1 cellular context compared by ENCODE assay signal in the genomic region with DNA sequence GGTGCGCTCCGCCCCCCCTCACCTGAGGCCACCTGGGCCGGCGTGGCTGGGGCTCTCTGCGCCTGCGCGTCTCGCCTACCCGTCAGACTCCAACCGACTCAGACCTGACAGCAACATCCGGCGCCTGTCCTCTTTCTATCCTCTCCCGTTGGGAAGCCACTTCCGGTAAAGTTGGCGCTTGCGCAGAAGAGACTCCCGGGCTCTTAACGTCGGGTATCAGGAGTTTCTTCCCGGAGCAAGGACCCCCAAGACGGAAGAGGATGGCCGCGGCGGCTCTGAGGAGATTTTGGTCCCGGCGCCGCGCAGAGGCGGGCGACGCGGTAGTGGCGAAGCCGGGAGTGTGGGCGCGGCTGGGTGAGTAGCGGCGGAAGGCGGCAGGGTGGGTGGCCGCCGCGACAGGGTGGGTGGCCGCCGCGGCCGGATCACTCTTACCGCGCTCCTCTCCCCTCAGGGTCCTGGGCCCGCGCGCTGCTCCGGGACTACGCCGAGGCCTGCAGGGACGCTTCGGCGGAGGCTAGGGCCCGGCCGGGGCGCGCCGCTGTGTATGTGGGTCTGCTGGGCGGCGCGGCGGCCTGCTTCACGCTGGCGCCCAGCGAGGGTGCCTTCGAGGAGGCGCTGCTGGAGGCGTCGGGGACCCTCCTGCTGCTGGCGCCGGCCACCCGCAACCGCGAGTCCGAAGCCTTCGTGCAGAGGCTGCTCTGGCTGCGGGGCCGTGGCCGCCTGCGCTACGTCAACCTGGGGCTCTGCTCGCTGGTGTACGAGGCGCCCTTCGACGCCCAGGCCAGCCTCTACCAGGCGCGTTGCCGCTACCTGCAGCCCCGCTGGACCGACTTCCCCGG.
TF ChIP-seq lines count a peak whose summit lies in the region.

A gene (plus strand): TSS at position 249 of the 839 bp plus-strand sequence. CDS start 12 bp downstream, at position 261.
A gene (minus strand): TSS at position 77 of the 839 bp plus-strand sequence. CDS start 229 bp downstream, outside the sequence.

TF ChIP-seq in WTC11, 78 proteins besides CTCF, POLR2A, EP300 and RAD21 (continued from another document and continues in another):
- TF ChIP-seq GABPB1 (CRISPR knock-in tag; IDR thresholded peaks at IDR 0.05) (peak; percentile 97), NFATC4 (CRISPR knock-in tag; IDR thresholded peaks at IDR 0.05) (no peak), NR3C1 (CRISPR knock-in tag; conservative IDR thresholded peaks at IDR 0.05; ENCODE audit: low read depth) (no peak), MXD4 (CRISPR knock-in tag; IDR thresholded peaks at IDR 0.05; ENCODE audit: borderline replicate concordance) (no peak), TEAD4 (CRISPR knock-in tag; IDR thresholded peaks at IDR 0.05) (peak; percentile 9; the same call in 1 of the 2 replicates), CREM (CRISPR knock-in tag; IDR thresholded peaks at IDR 0.05) (peak; percentile 84), ZNF317 (CRISPR knock-in tag; IDR thresholded peaks at IDR 0.05; ENCODE audit: borderline replicate concordance, low read depth) (no peak), TCF7 (CRISPR knock-in tag; IDR thresholded peaks at IDR 0.05; ENCODE audit: low read depth) (no peak), NFE2L1 (CRISPR knock-in tag; IDR thresholded peaks at IDR 0.05) (no peak), ATF1 (CRISPR knock-in tag; IDR thresholded peaks at IDR 0.05) (no peak), KAT7 (CRISPR knock-in tag; IDR thresholded peaks at IDR 0.05; ENCODE audit: borderline replicate concordance) (no peak), SOX15 (CRISPR knock-in tag; IDR thresholded peaks at IDR 0.05) (no peak), IRF2 (CRISPR knock-in tag; IDR thresholded peaks at IDR 0.05; ENCODE audit: borderline replicate concordance, low read depth) (no peak), TEAD1 (CRISPR knock-in tag; IDR thresholded peaks at IDR 0.05) (peak; percentile 56; the same call in 1 of the 2 replicates), SMAD3 (CRISPR knock-in tag; IDR thresholded peaks at IDR 0.05; ENCODE audit: borderline replicate concordance) (no peak), NR1H2 (CRISPR knock-in tag; IDR thresholded peaks at IDR 0.05) (no peak)
- TF ChIP-seq, protein P1, sequence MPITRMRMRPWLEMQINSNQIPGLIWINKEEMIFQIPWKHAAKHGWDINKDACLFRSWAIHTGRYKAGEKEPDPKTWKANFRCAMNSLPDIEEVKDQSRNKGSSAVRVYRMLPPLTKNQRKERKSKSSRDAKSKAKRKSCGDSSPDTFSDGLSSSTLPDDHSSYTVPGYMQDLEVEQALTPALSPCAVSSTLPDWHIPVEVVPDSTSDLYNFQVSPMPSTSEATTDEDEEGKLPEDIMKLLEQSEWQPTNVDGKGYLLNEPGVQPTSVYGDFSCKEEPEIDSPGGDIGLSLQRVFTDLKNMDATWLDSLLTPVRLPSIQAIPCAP (CRISPR knock-in tag; IDR thresholded peaks at IDR 0.05) = 0 out of 2 replicates have a peak, but pooled peaks have one; percentile 31
- TF ChIP-seq, protein P2, sequence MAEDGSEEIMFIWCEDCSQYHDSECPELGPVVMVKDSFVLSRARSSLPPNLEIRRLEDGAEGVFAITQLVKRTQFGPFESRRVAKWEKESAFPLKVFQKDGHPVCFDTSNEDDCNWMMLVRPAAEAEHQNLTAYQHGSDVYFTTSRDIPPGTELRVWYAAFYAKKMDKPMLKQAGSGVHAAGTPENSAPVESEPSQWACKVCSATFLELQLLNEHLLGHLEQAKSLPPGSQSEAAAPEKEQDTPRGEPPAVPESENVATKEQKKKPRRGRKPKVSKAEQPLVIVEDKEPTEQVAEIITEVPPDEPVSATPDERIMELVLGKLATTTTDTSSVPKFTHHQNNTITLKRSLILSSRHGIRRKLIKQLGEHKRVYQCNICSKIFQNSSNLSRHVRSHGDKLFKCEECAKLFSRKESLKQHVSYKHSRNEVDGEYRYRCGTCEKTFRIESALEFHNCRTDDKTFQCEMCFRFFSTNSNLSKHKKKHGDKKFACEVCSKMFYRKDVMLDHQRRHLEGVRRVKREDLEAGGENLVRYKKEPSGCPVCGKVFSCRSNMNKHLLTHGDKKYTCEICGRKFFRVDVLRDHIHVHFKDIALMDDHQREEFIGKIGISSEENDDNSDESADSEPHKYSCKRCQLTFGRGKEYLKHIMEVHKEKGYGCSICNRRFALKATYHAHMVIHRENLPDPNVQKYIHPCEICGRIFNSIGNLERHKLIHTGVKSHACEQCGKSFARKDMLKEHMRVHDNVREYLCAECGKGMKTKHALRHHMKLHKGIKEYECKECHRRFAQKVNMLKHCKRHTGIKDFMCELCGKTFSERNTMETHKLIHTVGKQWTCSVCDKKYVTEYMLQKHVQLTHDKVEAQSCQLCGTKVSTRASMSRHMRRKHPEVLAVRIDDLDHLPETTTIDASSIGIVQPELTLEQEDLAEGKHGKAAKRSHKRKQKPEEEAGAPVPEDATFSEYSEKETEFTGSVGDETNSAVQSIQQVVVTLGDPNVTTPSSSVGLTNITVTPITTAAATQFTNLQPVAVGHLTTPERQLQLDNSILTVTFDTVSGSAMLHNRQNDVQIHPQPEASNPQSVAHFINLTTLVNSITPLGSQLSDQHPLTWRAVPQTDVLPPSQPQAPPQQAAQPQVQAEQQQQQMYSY (CRISPR knock-in tag; IDR thresholded peaks at IDR 0.05) = no peak
- TF ChIP-seq, protein P3, sequence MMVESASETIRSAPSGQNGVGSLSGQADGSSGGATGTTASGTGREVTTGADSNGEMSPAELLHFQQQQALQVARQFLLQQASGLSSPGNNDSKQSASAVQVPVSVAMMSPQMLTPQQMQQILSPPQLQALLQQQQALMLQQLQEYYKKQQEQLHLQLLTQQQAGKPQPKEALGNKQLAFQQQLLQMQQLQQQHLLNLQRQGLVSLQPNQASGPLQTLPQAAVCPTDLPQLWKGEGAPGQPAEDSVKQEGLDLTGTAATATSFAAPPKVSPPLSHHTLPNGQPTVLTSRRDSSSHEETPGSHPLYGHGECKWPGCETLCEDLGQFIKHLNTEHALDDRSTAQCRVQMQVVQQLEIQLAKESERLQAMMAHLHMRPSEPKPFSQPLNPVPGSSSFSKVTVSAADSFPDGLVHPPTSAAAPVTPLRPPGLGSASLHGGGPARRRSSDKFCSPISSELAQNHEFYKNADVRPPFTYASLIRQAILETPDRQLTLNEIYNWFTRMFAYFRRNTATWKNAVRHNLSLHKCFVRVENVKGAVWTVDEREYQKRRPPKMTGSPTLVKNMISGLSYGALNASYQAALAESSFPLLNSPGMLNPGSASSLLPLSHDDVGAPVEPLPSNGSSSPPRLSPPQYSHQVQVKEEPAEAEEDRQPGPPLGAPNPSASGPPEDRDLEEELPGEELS (CRISPR knock-in tag; IDR thresholded peaks at IDR 0.05) = peak; percentile 76
- TF ChIP-seq, protein P4, sequence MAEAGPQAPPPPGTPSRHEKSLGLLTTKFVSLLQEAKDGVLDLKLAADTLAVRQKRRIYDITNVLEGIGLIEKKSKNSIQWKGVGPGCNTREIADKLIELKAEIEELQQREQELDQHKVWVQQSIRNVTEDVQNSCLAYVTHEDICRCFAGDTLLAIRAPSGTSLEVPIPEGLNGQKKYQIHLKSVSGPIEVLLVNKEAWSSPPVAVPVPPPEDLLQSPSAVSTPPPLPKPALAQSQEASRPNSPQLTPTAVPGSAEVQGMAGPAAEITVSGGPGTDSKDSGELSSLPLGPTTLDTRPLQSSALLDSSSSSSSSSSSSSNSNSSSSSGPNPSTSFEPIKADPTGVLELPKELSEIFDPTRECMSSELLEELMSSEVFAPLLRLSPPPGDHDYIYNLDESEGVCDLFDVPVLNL (CRISPR knock-in tag; IDR thresholded peaks at IDR 0.05; ENCODE audit: borderline replicate concordance, low read depth) = no peak; the same call in 1 of the 2 replicates
- TF ChIP-seq, protein P5, sequence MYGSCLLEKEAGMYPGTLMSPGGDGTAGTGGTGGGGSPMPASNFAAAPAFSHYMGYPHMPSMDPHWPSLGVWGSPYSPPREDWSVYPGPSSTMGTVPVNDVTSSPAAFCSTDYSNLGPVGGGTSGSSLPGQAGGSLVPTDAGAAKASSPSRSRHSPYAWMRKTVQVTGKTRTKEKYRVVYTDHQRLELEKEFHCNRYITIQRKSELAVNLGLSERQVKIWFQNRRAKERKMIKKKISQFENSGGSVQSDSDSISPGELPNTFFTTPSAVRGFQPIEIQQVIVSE (CRISPR knock-in tag; IDR thresholded peaks at IDR 0.05; ENCODE audit: borderline replicate concordance) = no peak
- TF ChIP-seq, protein P6, sequence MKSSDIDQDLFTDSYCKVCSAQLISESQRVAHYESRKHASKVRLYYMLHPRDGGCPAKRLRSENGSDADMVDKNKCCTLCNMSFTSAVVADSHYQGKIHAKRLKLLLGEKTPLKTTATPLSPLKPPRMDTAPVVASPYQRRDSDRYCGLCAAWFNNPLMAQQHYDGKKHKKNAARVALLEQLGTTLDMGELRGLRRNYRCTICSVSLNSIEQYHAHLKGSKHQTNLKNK (CRISPR knock-in tag; IDR thresholded peaks at IDR 0.05) = no peak
- TF ChIP-seq, protein P7, sequence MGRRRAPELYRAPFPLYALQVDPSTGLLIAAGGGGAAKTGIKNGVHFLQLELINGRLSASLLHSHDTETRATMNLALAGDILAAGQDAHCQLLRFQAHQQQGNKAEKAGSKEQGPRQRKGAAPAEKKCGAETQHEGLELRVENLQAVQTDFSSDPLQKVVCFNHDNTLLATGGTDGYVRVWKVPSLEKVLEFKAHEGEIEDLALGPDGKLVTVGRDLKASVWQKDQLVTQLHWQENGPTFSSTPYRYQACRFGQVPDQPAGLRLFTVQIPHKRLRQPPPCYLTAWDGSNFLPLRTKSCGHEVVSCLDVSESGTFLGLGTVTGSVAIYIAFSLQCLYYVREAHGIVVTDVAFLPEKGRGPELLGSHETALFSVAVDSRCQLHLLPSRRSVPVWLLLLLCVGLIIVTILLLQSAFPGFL (CRISPR knock-in tag; IDR thresholded peaks at IDR 0.05; ENCODE audit: borderline replicate concordance) = no peak
- TF ChIP-seq, protein P8, sequence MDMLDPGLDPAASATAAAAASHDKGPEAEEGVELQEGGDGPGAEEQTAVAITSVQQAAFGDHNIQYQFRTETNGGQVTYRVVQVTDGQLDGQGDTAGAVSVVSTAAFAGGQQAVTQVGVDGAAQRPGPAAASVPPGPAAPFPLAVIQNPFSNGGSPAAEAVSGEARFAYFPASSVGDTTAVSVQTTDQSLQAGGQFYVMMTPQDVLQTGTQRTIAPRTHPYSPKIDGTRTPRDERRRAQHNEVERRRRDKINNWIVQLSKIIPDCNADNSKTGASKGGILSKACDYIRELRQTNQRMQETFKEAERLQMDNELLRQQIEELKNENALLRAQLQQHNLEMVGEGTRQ (CRISPR knock-in tag; IDR thresholded peaks at IDR 0.05) = no peak; the same call in 1 of the 2 replicates
- TF ChIP-seq, protein P9, sequence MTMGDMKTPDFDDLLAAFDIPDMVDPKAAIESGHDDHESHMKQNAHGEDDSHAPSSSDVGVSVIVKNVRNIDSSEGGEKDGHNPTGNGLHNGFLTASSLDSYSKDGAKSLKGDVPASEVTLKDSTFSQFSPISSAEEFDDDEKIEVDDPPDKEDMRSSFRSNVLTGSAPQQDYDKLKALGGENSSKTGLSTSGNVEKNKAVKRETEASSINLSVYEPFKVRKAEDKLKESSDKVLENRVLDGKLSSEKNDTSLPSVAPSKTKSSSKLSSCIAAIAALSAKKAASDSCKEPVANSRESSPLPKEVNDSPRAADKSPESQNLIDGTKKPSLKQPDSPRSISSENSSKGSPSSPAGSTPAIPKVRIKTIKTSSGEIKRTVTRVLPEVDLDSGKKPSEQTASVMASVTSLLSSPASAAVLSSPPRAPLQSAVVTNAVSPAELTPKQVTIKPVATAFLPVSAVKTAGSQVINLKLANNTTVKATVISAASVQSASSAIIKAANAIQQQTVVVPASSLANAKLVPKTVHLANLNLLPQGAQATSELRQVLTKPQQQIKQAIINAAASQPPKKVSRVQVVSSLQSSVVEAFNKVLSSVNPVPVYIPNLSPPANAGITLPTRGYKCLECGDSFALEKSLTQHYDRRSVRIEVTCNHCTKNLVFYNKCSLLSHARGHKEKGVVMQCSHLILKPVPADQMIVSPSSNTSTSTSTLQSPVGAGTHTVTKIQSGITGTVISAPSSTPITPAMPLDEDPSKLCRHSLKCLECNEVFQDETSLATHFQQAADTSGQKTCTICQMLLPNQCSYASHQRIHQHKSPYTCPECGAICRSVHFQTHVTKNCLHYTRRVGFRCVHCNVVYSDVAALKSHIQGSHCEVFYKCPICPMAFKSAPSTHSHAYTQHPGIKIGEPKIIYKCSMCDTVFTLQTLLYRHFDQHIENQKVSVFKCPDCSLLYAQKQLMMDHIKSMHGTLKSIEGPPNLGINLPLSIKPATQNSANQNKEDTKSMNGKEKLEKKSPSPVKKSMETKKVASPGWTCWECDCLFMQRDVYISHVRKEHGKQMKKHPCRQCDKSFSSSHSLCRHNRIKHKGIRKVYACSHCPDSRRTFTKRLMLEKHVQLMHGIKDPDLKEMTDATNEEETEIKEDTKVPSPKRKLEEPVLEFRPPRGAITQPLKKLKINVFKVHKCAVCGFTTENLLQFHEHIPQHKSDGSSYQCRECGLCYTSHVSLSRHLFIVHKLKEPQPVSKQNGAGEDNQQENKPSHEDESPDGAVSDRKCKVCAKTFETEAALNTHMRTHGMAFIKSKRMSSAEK (CRISPR knock-in tag; IDR thresholded peaks at IDR 0.05; ENCODE audit: borderline replicate concordance) = no peak
- TF ChIP-seq, protein P10, sequence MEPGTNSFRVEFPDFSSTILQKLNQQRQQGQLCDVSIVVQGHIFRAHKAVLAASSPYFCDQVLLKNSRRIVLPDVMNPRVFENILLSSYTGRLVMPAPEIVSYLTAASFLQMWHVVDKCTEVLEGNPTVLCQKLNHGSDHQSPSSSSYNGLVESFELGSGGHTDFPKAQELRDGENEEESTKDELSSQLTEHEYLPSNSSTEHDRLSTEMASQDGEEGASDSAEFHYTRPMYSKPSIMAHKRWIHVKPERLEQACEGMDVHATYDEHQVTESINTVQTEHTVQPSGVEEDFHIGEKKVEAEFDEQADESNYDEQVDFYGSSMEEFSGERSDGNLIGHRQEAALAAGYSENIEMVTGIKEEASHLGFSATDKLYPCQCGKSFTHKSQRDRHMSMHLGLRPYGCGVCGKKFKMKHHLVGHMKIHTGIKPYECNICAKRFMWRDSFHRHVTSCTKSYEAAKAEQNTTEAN (CRISPR knock-in tag; IDR thresholded peaks at IDR 0.05) = no peak; the same call in 1 of the 2 replicates
- TF ChIP-seq, protein P11, sequence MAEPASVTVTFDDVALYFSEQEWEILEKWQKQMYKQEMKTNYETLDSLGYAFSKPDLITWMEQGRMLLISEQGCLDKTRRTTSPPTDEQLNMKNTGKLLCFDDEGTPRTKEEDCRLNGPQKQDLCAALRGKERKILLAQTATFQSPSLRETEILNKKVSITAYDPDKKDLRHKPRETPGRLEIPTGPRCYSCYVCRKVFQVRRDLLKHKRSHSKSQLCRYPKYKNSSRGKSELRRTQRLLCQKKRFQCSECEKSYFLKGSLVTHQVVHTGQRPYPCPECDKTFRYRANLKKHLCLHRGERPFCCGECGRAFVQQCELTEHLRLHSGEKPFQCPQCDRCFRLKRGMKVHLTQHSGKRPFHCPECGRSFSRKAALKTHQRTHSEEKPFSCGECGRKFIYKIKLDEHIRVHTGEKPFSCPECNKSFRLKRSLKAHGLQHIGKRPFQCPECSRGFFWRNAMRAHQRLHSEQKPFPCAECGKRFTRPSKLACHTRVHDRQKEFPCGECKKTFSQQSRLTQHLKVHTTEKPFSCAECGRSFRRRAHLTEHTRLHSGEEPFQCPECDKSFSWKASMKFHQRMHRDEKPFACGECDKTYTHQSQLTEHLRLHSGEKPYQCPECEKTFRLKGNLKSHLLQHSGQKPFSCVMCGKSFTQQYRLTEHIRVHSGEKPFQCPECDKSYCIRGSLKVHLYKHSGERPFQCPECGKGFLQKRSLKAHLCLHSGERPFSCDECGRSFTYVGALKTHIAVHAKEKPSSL (CRISPR knock-in tag; conservative IDR thresholded peaks at IDR 0.05) = no peak
- TF ChIP-seq, protein P12, sequence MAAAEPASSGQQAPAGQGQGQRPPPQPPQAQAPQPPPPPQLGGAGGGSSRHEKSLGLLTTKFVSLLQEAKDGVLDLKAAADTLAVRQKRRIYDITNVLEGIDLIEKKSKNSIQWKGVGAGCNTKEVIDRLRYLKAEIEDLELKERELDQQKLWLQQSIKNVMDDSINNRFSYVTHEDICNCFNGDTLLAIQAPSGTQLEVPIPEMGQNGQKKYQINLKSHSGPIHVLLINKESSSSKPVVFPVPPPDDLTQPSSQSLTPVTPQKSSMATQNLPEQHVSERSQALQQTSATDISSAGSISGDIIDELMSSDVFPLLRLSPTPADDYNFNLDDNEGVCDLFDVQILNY (CRISPR knock-in tag; IDR thresholded peaks at IDR 0.05) = no peak; the same call in none of the 2 replicates
